15 cellular contexts compared by ENCODE assay signal in genomic region chr22:41560095-41560487, GRCh38. TPM values are rescaled to one million over a fixed set of nuclear protein-coding genes. Genes with fewer than 3 reads are reported as not detected.
DNase-seq lines count a peak whose midpoint lies in the region; ATAC-seq and TF ChIP-seq lines count a peak whose summit lies in the region.
"Had no signal": no experiment of that assay in that cellular context is flagged by ENCODE, and none has a peak within 500 bp of the region (broad histone marks: within the 10 kb centered on the region; RNA-seq: fewer than 3 reads in every experiment).

No MANE protein-coding gene starts in this region.

- H3K23ac ChIP-seq in neuronal stem cell (ENCODE audit: low read depth, low read length, poor library complexity), result no peak overlapping the region

- no CpG with 5 or more reads among the region's 7 CpGs for WGBS in neuronal stem cell (ENCODE audit: extremely low coverage in 2 of 2, insufficient read length in 2 of 2, insufficient replicate concordance in 1 of 2), 2 donors

- peak; percentile 15 for ATAC-seq in stimulated activated naive CD8-positive, alpha-beta T cell treated with anti-CD3 and anti-CD28 coated beads, Interleukin-15, amount 100 ng/mL, for 72 hours
- no peak for ATAC-seq in stimulated activated naive CD8-positive, alpha-beta T cell treated with anti-CD3 and anti-CD28 coated beads, Interleukin-15, Interleukin-2, amounts not matched to agents 100 U/mL and 50 U/mL, for 24 hours
- ATAC-seq in HG03565 (IDR thresholded peaks at IDR 0.05; ENCODE audit: unreplicated experiment), result no peak

- no peaks in the 10 kb centered on the region for H3K36me3 Mint-ChIP-seq in glutamatergic neuron (ENCODE audit: unreplicated experiment)

- no peaks in the 10 kb centered on the region for H3K9me3 Mint-ChIP-seq in stimulated activated naive CD8-positive, alpha-beta T cell treated with anti-CD3 and anti-CD28 coated beads, Interleukin-15, amount 100 ng/mL, for 72 hours
- H3K9me3 Mint-ChIP-seq in glutamatergic neuron (ENCODE audit: unreplicated experiment), result peaks cover 1% of the 10 kb centered on the region
- H3K9me3 Mint-ChIP-seq: activated CD4-positive, alpha-beta T cell treated with anti-CD3 and anti-CD28 coated beads, Interleukin-2, amount 10 ng/mL, durations not matched to agents 7 days and 5 days had no signal

- H3K4me1 Mint-ChIP-seq in stimulated activated naive CD8-positive, alpha-beta T cell treated with anti-CD3 and anti-CD28 coated beads, Interleukin-15, amount 100 ng/mL, for 72 hours, result peaks cover 16% of the 10 kb centered on the region
- peaks cover 35% of the 10 kb centered on the region for H3K4me1 Mint-ChIP-seq in glutamatergic neuron (ENCODE audit: low read depth, unreplicated experiment)

- no peak overlapping the region for H4K8ac ChIP-seq in neuronal stem cell (ENCODE audit: low read depth, low read length)

- no peak overlapping the region for H3K14ac ChIP-seq in neuronal stem cell (ENCODE audit: low read length)

- H3K9ac ChIP-seq in neuronal stem cell (ENCODE audit: low read depth, low read length, poor library complexity), result no peak overlapping the region

- no peak overlapping the region for H4K91ac ChIP-seq in neuronal stem cell (ENCODE audit: low read depth, low read length, poor library complexity)

- no peak overlapping the region for H3K4ac ChIP-seq in neuronal stem cell (ENCODE audit: low read length)

- no peak overlapping the region for H2BK5ac ChIP-seq in neuronal stem cell (ENCODE audit: low read length)

- no peak overlapping the region for H3K18ac ChIP-seq in neuronal stem cell (ENCODE audit: low read length)

- H2AFZ ChIP-seq in neuronal stem cell (ENCODE audit: low read length), result peak overlapping the region; percentile 94

- no peak for TF ChIP-seq CTCF in glutamatergic neuron (IDR thresholded peaks at IDR 0.05; ENCODE audit: partially characterized antibody, unreplicated experiment)

- H2BK120ac ChIP-seq in neuronal stem cell (ENCODE audit: low read depth, low read length), result no peak overlapping the region

- H3K36me3 ChIP-seq in neuronal stem cell (replicated peaks in 1 of 2; ENCODE audit: control insufficient read depth in 2 of 2, insufficient read depth in 2 of 2, low read length in 2 of 2), result no peaks in the 10 kb centered on the region
- H3K36me3 ChIP-seq: thyroid gland had no signal

- no peak for DNase-seq in stimulated activated naive CD8-positive, alpha-beta T cell treated with anti-CD3 and anti-CD28 coated beads, Interleukin-15, amount 100 ng/mL, for 72 hours
- DNase-seq in stimulated activated naive CD8-positive, alpha-beta T cell treated with anti-CD3 and anti-CD28 coated beads, Interleukin-15, Interleukin-2, amounts not matched to agents 100 U/mL and 50 U/mL, for 24 hours, result no peak
- DNase-seq in glutamatergic neuron (peak; percentile 33), neuronal stem cell (ENCODE audit: low spot score) (no peak), DMS153 treated with DMSO at 0.1 percent for 48 hours (lab: John Stamatoyannopoulos, UW; ENCODE audit: unreplicated experiment) (no peak)
- no peak for DNase-seq in activated CD4-positive, alpha-beta T cell treated with anti-CD3 and anti-CD28 coated beads, Interleukin-2, amount 50 U/mL, for 48 hours
- no peak for DNase-seq in activated CD4-positive, CD25-positive, alpha-beta regulatory T cell treated with anti-CD3 and anti-CD28 coated beads, Interleukin-2, amount 50 U/mL, for 72 hours
- DNase-seq: activated CD4-positive, alpha-beta T cell treated with anti-CD3 and anti-CD28 coated beads, Interleukin-2, amount 10 ng/mL, durations not matched to agents 7 days and 5 days; activated effector memory CD4-positive, alpha-beta T cell treated with Interleukin-2 at 50 U/mL for 16 hours; central memory CD4-positive, alpha-beta T cell; DMS79 had no signal

- H3K4me3 ChIP-seq in neuronal stem cell (ENCODE audit: low read length in 2 of 2), result peak overlapping the region in 1 of 2 donors; percentile 37
- H3K4me3 ChIP-seq: skin epidermis, thyroid gland had no signal

- H3K27ac ChIP-seq in neuronal stem cell (replicated peaks; ENCODE audit: low read length), result no peak overlapping the region
- H3K27ac ChIP-seq: HL-60, skin epidermis, thyroid gland had no signal

- H2AK5ac ChIP-seq in neuronal stem cell (ENCODE audit: low read depth, low read length), result no peak overlapping the region

- peak overlapping the region; percentile 0 for H2BK15ac ChIP-seq in neuronal stem cell (ENCODE audit: low read length)

- H3K9me3 ChIP-seq in neuronal stem cell (replicated peaks in 1 of 2; ENCODE audit: control insufficient read depth in 2 of 2, insufficient read depth in 1 of 2, low read depth in 1 of 2, low read length in 2 of 2), result no peaks in the 10 kb centered on the region
- H3K9me3 ChIP-seq: thyroid gland had no signal

- no peaks in the 10 kb centered on the region for H3K79me1 ChIP-seq in neuronal stem cell (ENCODE audit: low read depth, low read length)

- H3K4me3 Mint-ChIP-seq in stimulated activated naive CD8-positive, alpha-beta T cell treated with anti-CD3 and anti-CD28 coated beads, Interleukin-15, amount 100 ng/mL, for 72 hours, result no peak overlapping the region
- H3K4me3 Mint-ChIP-seq in glutamatergic neuron (ENCODE audit: unreplicated experiment), result peak overlapping the region; percentile 18
- H3K4me3 Mint-ChIP-seq: activated CD4-positive, alpha-beta T cell treated with anti-CD3 and anti-CD28 coated beads, Interleukin-2, amount 10 ng/mL, durations not matched to agents 7 days and 5 days had no signal

- H3K4me1 ChIP-seq in neuronal stem cell (ENCODE audit: control insufficient read depth in 2 of 2, insufficient read depth in 1 of 2, low read depth in 1 of 2, low read length in 2 of 2), result peaks cover 24 to 49% of the 10 kb centered on the region in 2 donors

- no peak overlapping the region for H3K4me2 ChIP-seq in neuronal stem cell (ENCODE audit: insufficient read depth, low read length, poor library complexity, severe bottlenecking)

- peaks cover 61% of the 10 kb centered on the region for H3K27me3 Mint-ChIP-seq in stimulated activated naive CD8-positive, alpha-beta T cell treated with anti-CD3 and anti-CD28 coated beads, Interleukin-15, amount 100 ng/mL, for 72 hours
- peaks cover 6% of the 10 kb centered on the region for H3K27me3 Mint-ChIP-seq in glutamatergic neuron (ENCODE audit: unreplicated experiment)

- H3K27me3 ChIP-seq in neuronal stem cell (ENCODE audit: control insufficient read depth in 3 of 3, insufficient read depth in 3 of 3, low read depth in 1 of 3, low read length in 3 of 3), result peaks cover 0 to 6% (median 0%) of the 10 kb centered on the region in 3 experiments
- H3K27me3 ChIP-seq: thyroid gland had no signal

- peak overlapping the region in 1 of 2 donors; percentile 82 for H3K27ac Mint-ChIP-seq in stimulated activated naive CD8-positive, alpha-beta T cell treated with anti-CD3 and anti-CD28 coated beads, Interleukin-15, amount 100 ng/mL, for 72 hours
- no peak overlapping the region for H3K27ac Mint-ChIP-seq in glutamatergic neuron (ENCODE audit: unreplicated experiment)
- H3K27ac Mint-ChIP-seq: activated CD4-positive, alpha-beta T cell treated with anti-CD3 and anti-CD28 coated beads, Interleukin-2, amount 10 ng/mL, durations not matched to agents 7 days and 5 days had no signal

- no peak overlapping the region for H2BK12ac ChIP-seq in neuronal stem cell (ENCODE audit: low read length)

RNA-seq across cellular contexts. Expression of gene CSDC2, which starts 0.7 kb away (rescaled TPM):
- total RNA-seq in glutamatergic neuron (ENCODE audit: unreplicated experiment), result 4.7 TPM
- polyA plus RNA-seq in neuronal stem cell (2013, experiment 1 of 2), result 1.4 TPM
- polyA plus RNA-seq in neuronal stem cell (2013, experiment 2 of 2), result 1.4 TPM
- total RNA-seq: activated CD4-positive, alpha-beta T cell treated with anti-CD3 and anti-CD28 coated beads, Interleukin-2, amount 10 ng/mL, durations not matched to agents 7 days and 5 days had no signal

RNA-seq across cellular contexts. Expression of gene POLR3H, which starts 15.8 kb away (rescaled TPM):
- total RNA-seq in glutamatergic neuron (ENCODE audit: unreplicated experiment), result 24.6 TPM
- 16.8 TPM for polyA plus RNA-seq in neuronal stem cell (2013, experiment 1 of 2)
- polyA plus RNA-seq in neuronal stem cell (2013, experiment 2 of 2), result 16.3 TPM

RNA-seq across cellular contexts. Expression of gene PMM1, which starts 29.5 kb away (rescaled TPM):
- 35.0 TPM for total RNA-seq in glutamatergic neuron (ENCODE audit: unreplicated experiment)
- polyA plus RNA-seq in neuronal stem cell (2013, experiment 1 of 2), result 13.7 TPM
- 12.6 TPM for polyA plus RNA-seq in neuronal stem cell (2013, experiment 2 of 2)
